In the genomic region with DNA sequence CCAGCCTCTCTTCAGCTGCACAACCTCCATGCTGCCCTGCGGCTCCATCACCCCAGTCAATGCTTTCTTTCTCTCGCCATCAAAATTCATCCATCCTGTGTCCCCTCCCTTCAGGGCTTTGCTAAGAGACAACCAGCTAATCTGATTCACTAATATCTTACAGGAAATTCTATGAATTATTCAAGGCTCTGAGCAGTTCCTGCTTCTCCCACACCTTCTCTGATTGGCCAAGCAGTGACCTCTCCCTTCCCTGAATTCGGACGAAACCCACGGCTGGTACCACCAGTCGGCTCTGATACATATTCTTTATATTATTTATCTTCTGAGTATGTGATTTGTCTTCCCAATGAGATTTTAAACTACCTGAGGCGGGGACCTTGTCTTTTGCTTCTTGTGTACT, we compare ENCODE assay signal across 1 cellular context.
TF ChIP-seq lines count a peak whose summit lies in the region.

No MANE protein-coding gene starts in this region.

TF ChIP-seq in H1, 55 proteins besides CTCF, POLR2A, EP300 and RAD21:
- TF ChIP-seq SRF (IDR thresholded peaks at IDR 0.05; ENCODE audit: low read depth, low read length) (no peak), SP4 (IDR thresholded peaks at IDR 0.05; ENCODE audit: low read length) (no peak)
